ENCODE assay signal across 15 cellular contexts in genomic region chr3:177111541-177111949, GRCh38.
A peak's percentile ranks its signal among the peaks of the same experiment; 100 is the strongest.
DNase-seq lines count a peak whose midpoint lies in the region; ATAC-seq and TF ChIP-seq lines count a peak whose summit lies in the region.
"Had no signal": no experiment of that assay in that cellular context is flagged by ENCODE, and none has a peak within 500 bp of the region (broad histone marks: within the 10 kb centered on the region; RNA-seq: fewer than 3 reads in every experiment).

No MANE protein-coding gene starts in this region.

- no peak overlapping the region for H2AFZ ChIP-seq in Karpas-422 (ENCODE audit: low read length)

- H3K9me3 ChIP-seq in CD8-positive, alpha-beta T cell (ENCODE audit: low read length), result no peaks in the 10 kb centered on the region
- no peaks in the 10 kb centered on the region for H3K9me3 ChIP-seq in Karpas-422 (ENCODE audit: low read length)
- H3K9me3 ChIP-seq: tibial artery had no signal

- H3K36me3 ChIP-seq in CD8-positive, alpha-beta T cell (ENCODE audit: insufficient read depth, low read length), result no peaks in the 10 kb centered on the region
- H3K36me3 ChIP-seq in Karpas-422 (ENCODE audit: insufficient read depth, low read length), result no peaks in the 10 kb centered on the region
- H3K36me3 ChIP-seq: tibial artery had no signal

- no peak for DNase-seq in CD8-positive, alpha-beta T cell
- DNase-seq in Karpas-422, result no peak
- no peak for DNase-seq in foreskin keratinocyte
- no peak for DNase-seq in hypothalamus (lab: John Stamatoyannopoulos, UW)
- no peak for DNase-seq in stimulated activated CD8-positive, alpha-beta memory T cell treated with anti-CD3 and anti-CD28 coated beads, Interleukin-4, amount 100 ng/mL, for 48 hours
- no peak for DNase-seq in OCI-M1 (lab: John Stamatoyannopoulos, UW)
- DNase-seq: activated CD8-positive, alpha-beta memory T cell treated with anti-CD3 and anti-CD28 coated beads, Interleukin-2, amount 50 U/mL, for 4 hours; IMR-90; NCI-H226; occipital lobe; SW 1271; tibial artery had no signal

- no peak overlapping the region for H3K9ac ChIP-seq in Karpas-422 (ENCODE audit: low read length)

- intact Hi-C loops in CD8-positive, alpha-beta T cell (cut with DNase I, micrococcal nuclease), result loop anchor here in 1 of 2 experiments (2.0 kb wide), 2 partner anchors 13 to 55 kb away; no protein-coding TSS in a partner anchor

- H3K36me3 Mint-ChIP-seq in CD8-positive, alpha-beta T cell, result peaks cover 7% of the 10 kb centered on the region

- H3K9me2 ChIP-seq in Karpas-422 (replicated peaks; ENCODE audit: insufficient read depth, low read length), result no peaks in the 10 kb centered on the region

- H3K4me1 Mint-ChIP-seq in CD8-positive, alpha-beta T cell (ENCODE audit: low read depth), result peaks cover 76% of the 10 kb centered on the region

- H3K27ac Mint-ChIP-seq in CD8-positive, alpha-beta T cell, result peak overlapping the region; percentile 90

- no peak overlapping the region for H3K4me3 Mint-ChIP-seq in CD8-positive, alpha-beta T cell
- H3K4me3 Mint-ChIP-seq: brain had no signal

- H3K9me3 Mint-ChIP-seq in CD8-positive, alpha-beta T cell, result peaks cover 4% of the 10 kb centered on the region

- H3K4me3 ChIP-seq in CD8-positive, alpha-beta T cell (ENCODE audit: low read depth, low read length), result no peak overlapping the region
- no peak overlapping the region for H3K4me3 ChIP-seq in Karpas-422 (ENCODE audit: low read length)
- H3K4me3 ChIP-seq: tibial artery had no signal

- H3K27me3 ChIP-seq in CD8-positive, alpha-beta T cell (ENCODE audit: insufficient read depth, low read length), result no peaks in the 10 kb centered on the region
- H3K27me3 ChIP-seq in Karpas-422 (ENCODE audit: low read length), result no peaks in the 10 kb centered on the region
- H3K27me3 ChIP-seq in foreskin keratinocyte, result no peaks in the 10 kb centered on the region
- H3K27me3 ChIP-seq: tibial artery had no signal

- CTCF ChIA-PET in CD8-positive, alpha-beta T cell (lab: Charles Lee), result no interaction called here

- TF ChIP-seq CTCF in CD8-positive, alpha-beta T cell (IDR thresholded peaks at IDR 0.05), result no peak
- no peak for TF ChIP-seq CTCF in foreskin keratinocyte (conservative IDR thresholded peaks at IDR 0.05)

- H3K4me2 ChIP-seq in Karpas-422 (ENCODE audit: low read depth, low read length, poor library complexity, severe bottlenecking), result peak overlapping the region; percentile 55

- no peak for ATAC-seq in CD8-positive, alpha-beta T cell
- ATAC-seq in GM18873 (IDR thresholded peaks at IDR 0.05; ENCODE audit: low FRiP score, unreplicated experiment), result peak; percentile 52
- ATAC-seq in foreskin keratinocyte, result peak; percentile 54
- ATAC-seq in GM18502 (IDR thresholded peaks at IDR 0.05; ENCODE audit: poor library complexity, unreplicated experiment), result no peak

- peaks cover 98% of the 10 kb centered on the region for H3K79me2 ChIP-seq in Karpas-422 (ENCODE audit: low read length)

- no peak overlapping the region for H3K27ac ChIP-seq in CD8-positive, alpha-beta T cell (ENCODE audit: low read depth, low read length)
- H3K27ac ChIP-seq in Karpas-422 (ENCODE audit: low read length), result no peak overlapping the region; the same call in 1 of the 2 replicates
- no peak overlapping the region for H3K27ac ChIP-seq in foreskin keratinocyte
- H3K27ac ChIP-seq: tibial artery had no signal

- no peaks in the 10 kb centered on the region for H4K20me1 ChIP-seq in Karpas-422 (ENCODE audit: insufficient read depth, low read depth, low read length)

- peaks cover 34% of the 10 kb centered on the region for H3K4me1 ChIP-seq in CD8-positive, alpha-beta T cell (ENCODE audit: insufficient read depth, low read length)
- H3K4me1 ChIP-seq in Karpas-422 (ENCODE audit: low read length) (peaks cover 73% of the 10 kb centered on the region), foreskin keratinocyte (peaks cover 15% of the 10 kb centered on the region)

- H3K27me3 Mint-ChIP-seq in CD8-positive, alpha-beta T cell (ENCODE audit: low read depth), result no peaks in the 10 kb centered on the region
- H3K27me3 Mint-ChIP-seq: brain had no signal

- POLR2A ChIA-PET in CD8-positive, alpha-beta T cell (lab: Charles Lee), result interaction anchor here (0.5 kb wide), 1 partner anchor 69 kb away, joined by 3 read pairs; no protein-coding TSS in a partner anchor

Comparison
In these comparisons a context has a peak if more than half of its experiments do, and no peak if none do; other contexts are left out.
1. ATAC-seq: peak in GM18873 (single experiment) and foreskin keratinocyte (single experiment); none in CD8-positive, alpha-beta T cell (single experiment) and GM18502 (single experiment).